ENCODE assay signal across 6 cellular contexts in genomic region chr1:121607499-121607898, GRCh38.
DNase-seq lines count a peak whose midpoint lies in the region; ATAC-seq, FAIRE-seq and TF ChIP-seq lines count a peak whose summit lies in the region.
"Not testable (repeated sequence)": the region's sequence is repeated elsewhere in the genome, so short reads cannot be mapped to it uniquely, and the experiment has no call there.

No MANE protein-coding gene starts in this region.

- intact Hi-C loops in CD4-positive, alpha-beta T cell (cut with DNase I, micrococcal nuclease) = not testable (repeated sequence)

- not testable (repeated sequence) for H3K27ac Mint-ChIP-seq in CD4-positive, alpha-beta T cell; T-cell; T-helper 17 cell
- peak overlapping the region; percentile 62 for H3K27ac Mint-ChIP-seq in central memory CD8-positive, alpha-beta T cell (ENCODE audit: low read depth)
- H3K27ac Mint-ChIP-seq in effector memory CD8-positive, alpha-beta T cell = peak overlapping the region in 1 of 2 donors; percentile 65

- TF ChIP-seq CTCF in CD4-positive, alpha-beta T cell (IDR thresholded peaks at IDR 0.05) = not testable (repeated sequence)

- not testable (repeated sequence) for H3K4me3 Mint-ChIP-seq in CD4-positive, alpha-beta T cell; T-cell; central memory CD8-positive, alpha-beta T cell; effector memory CD8-positive, alpha-beta T cell
- peak overlapping the region; percentile 41 for H3K4me3 Mint-ChIP-seq in T-helper 17 cell

- POLR2A ChIA-PET in CD4-positive, alpha-beta T cell (lab: Charles Lee); T-cell (lab: Charles Lee): not testable (repeated sequence)

- not testable (repeated sequence) for H3K27me3 ChIP-seq in CD4-positive, alpha-beta T cell (ENCODE audit: control insufficient read depth, insufficient read depth, low read length)

- not testable (repeated sequence) for H3K9me3 Mint-ChIP-seq in CD4-positive, alpha-beta T cell; T-cell; central memory CD8-positive, alpha-beta T cell; effector memory CD8-positive, alpha-beta T cell

- not testable (repeated sequence) for H3K27me3 Mint-ChIP-seq in CD4-positive, alpha-beta T cell; T-cell; T-helper 17 cell; central memory CD8-positive, alpha-beta T cell; effector memory CD8-positive, alpha-beta T cell

- DNase-seq in CD4-positive, alpha-beta T cell; HTR-8/SVneo (ENCODE audit: insufficient read length, low spot score); T-cell; T-helper 17 cell; central memory CD8-positive, alpha-beta T cell (ENCODE audit: low spot score in 2 of 2); effector memory CD8-positive, alpha-beta T cell: not testable (repeated sequence)

- CTCF ChIA-PET in CD4-positive, alpha-beta T cell (lab: Charles Lee); T-cell (lab: Charles Lee): not testable (repeated sequence)

- not testable (repeated sequence) for H3K9me3 ChIP-seq in CD4-positive, alpha-beta T cell (ENCODE audit: control insufficient read depth, low read length); T-helper 17 cell (ENCODE audit: control insufficient read depth, low read length, poor library complexity, severe bottlenecking)

- not testable (repeated sequence) for H3K4me1 Mint-ChIP-seq in CD4-positive, alpha-beta T cell (ENCODE audit: low read depth); T-cell; T-helper 17 cell; central memory CD8-positive, alpha-beta T cell; effector memory CD8-positive, alpha-beta T cell (ENCODE audit: low read depth in 2 of 2)

- H3K27ac ChIP-seq in CD4-positive, alpha-beta T cell (ENCODE audit: low read depth, low read length) = not testable (repeated sequence)

- peak; percentile 24 for ATAC-seq in CD4-positive, alpha-beta T cell (ENCODE audit: poor library complexity)
- peak in 3 of 4 experiments; percentile 31 to 74 (median 72) for ATAC-seq in T-cell (replicated peaks in 1 of 4)
- ATAC-seq in T-helper 17 cell = peak; percentile 73
- peak; percentile 87 for ATAC-seq in central memory CD8-positive, alpha-beta T cell (replicated peaks; ENCODE audit: extremely low read depth, poor library complexity, severe bottlenecking)
- ATAC-seq in effector memory CD8-positive, alpha-beta T cell (replicated peaks) = peak; percentile 81

- peaks cover 20% of the 10 kb centered on the region for H3K36me3 Mint-ChIP-seq in CD4-positive, alpha-beta T cell (ENCODE audit: low read depth)
- H3K36me3 Mint-ChIP-seq in T-cell; T-helper 17 cell (ENCODE audit: low read depth); central memory CD8-positive, alpha-beta T cell (ENCODE audit: insufficient read depth); effector memory CD8-positive, alpha-beta T cell (ENCODE audit: insufficient read depth): not testable (repeated sequence)

- FAIRE-seq in HTR-8/SVneo (lab: Jason Lieb, UNC) = peak; percentile 36

Comparison
In these comparisons a context has a peak if more than half of its experiments do, and no peak if none do; other contexts are left out.
1. ATAC-seq: peak in every context shown above with its lines; median percentile 87 in central memory CD8-positive, alpha-beta T cell; 81 in effector memory CD8-positive, alpha-beta T cell; 73 in T-helper 17 cell; 72 in T-cell; 24 in CD4-positive, alpha-beta T cell.